In the genomic region with DNA sequence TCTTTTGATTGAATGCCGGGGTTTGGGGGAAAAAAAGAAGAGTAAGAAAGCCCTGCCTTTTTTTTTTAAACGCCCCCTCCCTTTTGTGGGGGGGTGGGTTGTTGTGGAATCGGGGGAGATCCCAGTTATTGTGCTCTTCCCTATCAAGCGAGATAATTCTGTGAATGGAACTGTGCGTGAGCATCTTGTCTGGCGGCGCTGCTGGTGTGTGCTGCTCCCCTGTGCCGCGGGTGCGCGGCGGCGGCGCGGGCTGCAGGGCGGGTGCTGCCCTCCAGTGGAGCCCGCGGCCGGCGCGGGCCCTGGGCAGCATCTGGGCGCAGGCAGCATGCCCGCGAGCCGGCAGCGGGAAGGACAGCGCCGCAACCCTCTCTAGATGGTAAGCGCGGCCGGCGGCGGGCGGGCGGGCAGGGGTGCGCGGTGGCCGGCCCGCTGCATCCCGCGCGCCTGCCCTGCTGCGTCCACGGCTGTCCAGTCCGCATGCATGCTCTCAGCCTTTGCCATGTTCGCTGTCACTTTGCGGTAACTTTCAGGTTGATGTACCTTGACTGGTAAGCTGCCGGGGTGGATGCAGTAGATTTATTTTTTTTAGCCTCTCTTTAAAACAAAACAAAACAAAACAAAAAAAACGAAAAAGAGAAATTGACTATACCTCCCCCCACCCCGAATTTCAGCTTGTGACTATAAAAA, we compare ENCODE assay signal across 8 cellular contexts.
DNase-seq lines count a peak whose midpoint lies in the region; ATAC-seq, FAIRE-seq and TF ChIP-seq lines count a peak whose summit lies in the region.

No MANE protein-coding gene starts in this region.

- H3K79me2 ChIP-seq in hepatocyte: peaks cover 95% of the 10 kb centered on the region

- H3K14ac ChIP-seq in IMR-90 (replicated peaks; ENCODE audit: low read depth, low read length): no peak overlapping the region

- H2BK15ac ChIP-seq in IMR-90 (ENCODE audit: low read depth, low read length): no peak overlapping the region

- H3K9ac ChIP-seq in IMR-90 (ENCODE audit: low read depth, low read length): 0 out of 2 replicates have a peak overlapping the region, but pooled peaks have one; percentile 41
- no peak overlapping the region for H3K9ac ChIP-seq in rectal smooth muscle tissue (ENCODE audit: low read length)

- no peak overlapping the region for H3K23ac ChIP-seq in IMR-90 (ENCODE audit: low read depth, low read length)

- BruUV-seq in IMR-90 (replicated peaks; lab: Mats Ljungman, UMichigan): no TSS peak

- no peaks in the 10 kb centered on the region for H3K27me3 ChIP-seq in IMR-90 (ENCODE audit: control insufficient read depth, insufficient read depth, low read length)
- H3K27me3 ChIP-seq in hepatocyte: no peaks in the 10 kb centered on the region
- no peaks in the 10 kb centered on the region for H3K27me3 ChIP-seq in rectal smooth muscle tissue (ENCODE audit: control insufficient read depth, insufficient read depth, low read length)

- H2BK20ac ChIP-seq in IMR-90 (ENCODE audit: low read depth, low read length): no peak overlapping the region

- peaks cover 16 to 17% of the 10 kb centered on the region in 2 experiments for H3K79me1 ChIP-seq in IMR-90 (ENCODE audit: low read depth in 1 of 2, low read length in 2 of 2)

- H3K4me3 ChIP-seq in IMR-90 (ENCODE audit: insufficient read depth, low read depth, low read length) (peak overlapping the region; percentile 24; the same call in 1 of the 2 replicates), hepatocyte (peak overlapping the region; percentile 36), rectal smooth muscle tissue (ENCODE audit: low read length) (peak overlapping the region; percentile 15)

- no peak for FAIRE-seq in GM12892 (lab: Jason Lieb, UNC)

- H3K27ac ChIP-seq in IMR-90 (ENCODE audit: insufficient read depth, low read length): no peak overlapping the region
- peak overlapping the region; percentile 15 for H3K27ac ChIP-seq in hepatocyte
- no peak overlapping the region for H3K27ac ChIP-seq in rectal smooth muscle tissue (ENCODE audit: low read depth, low read length)

- TF ChIP-seq CTCF in IMR-90 (conservative IDR thresholded peaks at IDR 0.05; ENCODE audit: low read depth, low read length) (peak; percentile 95), hepatocyte (IDR thresholded peaks at IDR 0.05; ENCODE audit: poor library complexity) (peak; percentile 61)

- H4K8ac ChIP-seq in IMR-90 (ENCODE audit: low read depth in 2 of 2, low read length in 2 of 2): no peak overlapping the region

- peaks cover 4% of the 10 kb centered on the region; the same call in 1 of the 2 replicates for H4K20me1 ChIP-seq in IMR-90 (ENCODE audit: insufficient read depth, low read length)
- peaks cover 35% of the 10 kb centered on the region for H4K20me1 ChIP-seq in hepatocyte (ENCODE audit: insufficient read depth, poor library complexity, severe bottlenecking)

- H3K4ac ChIP-seq in IMR-90 (ENCODE audit: low read depth, low read length): peak overlapping the region; percentile 15; the same call in 1 of the 2 replicates

- no peak overlapping the region for H2BK120ac ChIP-seq in IMR-90 (ENCODE audit: low read depth, low read length)

- peak; percentile 96 for TF ChIP-seq RAD21 in IMR-90 (IDR thresholded peaks at IDR 0.05; ENCODE audit: low read length)

- no peak overlapping the region for H2AK5ac ChIP-seq in IMR-90 (ENCODE audit: low read depth, low read length)

- dilution Hi-C loops in IMR-90 (cut with HindIII; ENCODE audit: low sequenced_read_pairs, unreplicated experiment): no loop called here

- H3K9me1 ChIP-seq in IMR-90 (ENCODE audit: insufficient read depth, low read length): 0 out of 2 replicates have a peak, but pooled peaks cover under 1% of the 10 kb centered on the region

- H4K91ac ChIP-seq in IMR-90 (ENCODE audit: insufficient read depth, low read depth, low read length): no peak overlapping the region

- H3K9me3 ChIP-seq in IMR-90 (ENCODE audit: control insufficient read depth, insufficient read depth, low read length) (no peaks in the 10 kb centered on the region), hepatocyte (ENCODE audit: low read depth) (no peaks in the 10 kb centered on the region)

- ATAC-seq in IMR-90 (ENCODE audit: low read depth): peak; percentile 99
- ATAC-seq in SK-N-SH treated with all-trans-retinoic acid at 6 μM for 48 hours: peak; percentile 100
- no peak for ATAC-seq in GM19452 (IDR thresholded peaks at IDR 0.05; ENCODE audit: unreplicated experiment)

- WGBS in IMR-90 (ENCODE audit: extremely low coverage in 2 of 2, insufficient read length in 1 of 2), 2 experiments: 0% methylated on average over 16 of the region's 50 CpGs; no CpG with 5 or more reads in 1 of the 2 experiments
- WGBS in hepatocyte (ENCODE audit: low lambda C conversion rate, missing lambda C conversion rate): 5% methylated on average over 23 of the region's 50 CpGs

- in situ Hi-C loops in IMR-90 (cut with MboI; ENCODE audit: low sequenced_read_pairs): loop anchor here (25.0 kb wide), 1 partner anchor 564 kb away; no protein-coding TSS in a partner anchor

- H3K36me3 ChIP-seq in IMR-90 (ENCODE audit: control insufficient read depth, insufficient read depth, low read length) (no peaks in the 10 kb centered on the region), hepatocyte (replicated peaks; ENCODE audit: insufficient read depth, low read depth) (no peaks in the 10 kb centered on the region), rectal smooth muscle tissue (ENCODE audit: control insufficient read depth, insufficient read depth, low read length) (no peaks in the 10 kb centered on the region)

- peaks cover 2% of the 10 kb centered on the region; the same call in 1 of the 2 replicates for H3K4me1 ChIP-seq in IMR-90 (ENCODE audit: control insufficient read depth, insufficient read depth, low read length)
- peaks cover 8% of the 10 kb centered on the region for H3K4me1 ChIP-seq in hepatocyte (ENCODE audit: insufficient read depth)
- no peaks in the 10 kb centered on the region for H3K4me1 ChIP-seq in rectal smooth muscle tissue (ENCODE audit: control insufficient read depth, insufficient read depth, low read length)

- H3K18ac ChIP-seq in IMR-90 (ENCODE audit: low read depth, low read length): no peak overlapping the region

- POLR2A ChIA-PET in IMR-90 (lab: Charles Lee; ENCODE audit: unreplicated experiment): no interaction called here

- H3K9me2 ChIP-seq in hepatocyte (replicated peaks; ENCODE audit: insufficient read depth): no peaks in the 10 kb centered on the region

- no peak overlapping the region for H3K56ac ChIP-seq in IMR-90 (ENCODE audit: extremely low read depth, insufficient read depth, low read length)

- intact Hi-C loops in IMR-90 (cut with micrococcal nuclease): loop anchor here (1.0 to 10.0 kb wide), 7 partner anchors 173 to 649 kb away; no protein-coding TSS in a partner anchor

- no peak overlapping the region for H2AK9ac ChIP-seq in IMR-90 (replicated peaks; ENCODE audit: low read depth, low read length, poor library complexity)

- H2AFZ ChIP-seq in IMR-90 (replicated peaks; ENCODE audit: low read length, poor library complexity) (peak overlapping the region; percentile 40), hepatocyte (no peak overlapping the region)

- H4K5ac ChIP-seq in IMR-90 (ENCODE audit: low read depth, low read length): no peak overlapping the region

- DNase-seq in DMS153 treated with DMSO at 0.1 percent for 48 hours (lab: John Stamatoyannopoulos, UW; ENCODE audit: unreplicated experiment): peak; percentile 24
- peak; percentile 76 for DNase-seq in IMR-90
- peak; percentile 94 for DNase-seq in astrocyte of the hippocampus (ENCODE audit: low read depth, low spot score)
- DNase-seq in hepatocyte (ENCODE audit: low spot score): peak; percentile 90
- no peak for DNase-seq in GM12892 (ENCODE audit: insufficient read length)

- H2BK5ac ChIP-seq in IMR-90 (ENCODE audit: low read depth, low read length, poor library complexity, severe bottlenecking): no peak overlapping the region

- TF ChIP-seq POLR2A in IMR-90 (IDR thresholded peaks at IDR 0.05; ENCODE audit: low read depth, low read length): 0 out of 2 replicates have a peak, but pooled peaks have one; percentile 32
- TF ChIP-seq POLR2A in GM12892 (IDR thresholded peaks at IDR 0.05; ENCODE audit: low read depth, low read length): no peak

- H3K4me2 ChIP-seq in IMR-90 (ENCODE audit: low read depth, low read length): peak overlapping the region; percentile 85
- H3K4me2 ChIP-seq in hepatocyte: peak overlapping the region; percentile 82

- CTCF ChIA-PET in IMR-90 (lab: Yijun Ruan, JAX): interaction anchor here (0.6 to 0.9 kb wide), 16 partner anchors 89 to 651 kb away, joined by 3 to 7 read pairs (median 4); no protein-coding TSS in a partner anchor

TF ChIP-seq in IMR-90, 13 proteins besides CTCF, POLR2A, EP300 and RAD21 (continues in another document):
- TF ChIP-seq MXI1 (IDR thresholded peaks at IDR 0.05; ENCODE audit: borderline replicate concordance, low read depth, low read length) (peak; percentile 69; the same call in 1 of the 2 replicates), CHD1 (IDR thresholded peaks at IDR 0.05; ENCODE audit: low read depth, low read length) (no peak), RCOR1 (IDR thresholded peaks at IDR 0.05; ENCODE audit: insufficient replicate concordance, low read length) (no peak)
- TF ChIP-seq, protein P1, sequence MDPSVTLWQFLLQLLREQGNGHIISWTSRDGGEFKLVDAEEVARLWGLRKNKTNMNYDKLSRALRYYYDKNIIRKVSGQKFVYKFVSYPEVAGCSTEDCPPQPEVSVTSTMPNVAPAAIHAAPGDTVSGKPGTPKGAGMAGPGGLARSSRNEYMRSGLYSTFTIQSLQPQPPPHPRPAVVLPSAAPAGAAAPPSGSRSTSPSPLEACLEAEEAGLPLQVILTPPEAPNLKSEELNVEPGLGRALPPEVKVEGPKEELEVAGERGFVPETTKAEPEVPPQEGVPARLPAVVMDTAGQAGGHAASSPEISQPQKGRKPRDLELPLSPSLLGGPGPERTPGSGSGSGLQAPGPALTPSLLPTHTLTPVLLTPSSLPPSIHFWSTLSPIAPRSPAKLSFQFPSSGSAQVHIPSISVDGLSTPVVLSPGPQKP (IDR thresholded peaks at IDR 0.05; ENCODE audit: borderline replicate concordance, low read depth, low read length): no peak

TF ChIP-seq in SK-N-SH treated with all-trans-retinoic acid at 6 μM for 48 hours, 23 proteins besides CTCF, POLR2A, EP300 and RAD21 (continues in another document):
- TF ChIP-seq, protein P2, sequence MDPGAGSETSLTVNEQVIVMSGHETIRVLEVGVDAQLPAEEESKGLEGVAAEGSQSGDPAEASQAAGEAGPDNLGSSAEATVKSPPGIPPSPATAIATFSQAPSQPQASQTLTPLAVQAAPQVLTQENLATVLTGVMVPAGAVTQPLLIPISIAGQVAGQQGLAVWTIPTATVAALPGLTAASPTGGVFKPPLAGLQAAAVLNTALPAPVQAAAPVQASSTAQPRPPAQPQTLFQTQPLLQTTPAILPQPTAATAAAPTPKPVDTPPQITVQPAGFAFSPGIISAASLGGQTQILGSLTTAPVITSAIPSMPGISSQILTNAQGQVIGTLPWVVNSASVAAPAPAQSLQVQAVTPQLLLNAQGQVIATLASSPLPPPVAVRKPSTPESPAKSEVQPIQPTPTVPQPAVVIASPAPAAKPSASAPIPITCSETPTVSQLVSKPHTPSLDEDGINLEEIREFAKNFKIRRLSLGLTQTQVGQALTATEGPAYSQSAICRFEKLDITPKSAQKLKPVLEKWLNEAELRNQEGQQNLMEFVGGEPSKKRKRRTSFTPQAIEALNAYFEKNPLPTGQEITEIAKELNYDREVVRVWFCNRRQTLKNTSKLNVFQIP (CRISPR knock-in tag; IDR thresholded peaks at IDR 0.05; ENCODE audit: borderline replicate concordance, low read depth): no peak
- no peak for TF ChIP-seq SNAI2 (CRISPR knock-in tag; IDR thresholded peaks at IDR 0.05)
